Comparison of ENCODE assay signal across 1 cellular context in the genomic region with DNA sequence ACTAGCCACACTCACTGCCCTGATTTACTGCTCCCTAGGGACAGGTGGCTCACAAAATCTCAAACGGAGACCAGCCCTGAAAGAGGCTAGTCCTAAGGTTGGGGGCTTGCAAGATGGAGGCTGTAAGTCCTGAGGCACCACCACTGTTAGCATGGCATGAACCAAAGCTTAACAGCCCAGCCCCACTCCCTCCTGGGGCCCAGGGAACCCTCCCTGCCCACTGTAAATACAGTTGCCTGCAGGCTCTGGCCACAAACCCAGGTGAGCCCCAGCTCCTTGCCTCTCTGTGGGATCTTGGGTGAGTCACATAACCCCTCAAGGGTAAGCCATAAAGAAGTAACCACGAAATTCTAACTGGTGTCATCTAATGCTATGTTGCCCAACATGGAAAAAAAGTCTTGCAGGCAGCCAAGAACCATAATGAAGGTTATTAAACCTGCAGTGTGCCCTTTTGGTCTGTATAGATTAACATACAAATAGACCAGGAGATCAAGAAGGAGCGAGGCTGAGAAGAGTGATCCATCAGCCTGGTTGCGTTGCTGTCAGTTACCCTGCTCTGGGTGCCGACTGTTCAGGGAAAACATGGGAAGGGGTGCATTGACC.
TF ChIP-seq lines count a peak whose summit lies in the region.

No MANE protein-coding gene starts in this region.

TF ChIP-seq in HEK293, 187 proteins besides CTCF, POLR2A, EP300 and RAD21 (continued from another document):
- TF ChIP-seq SP7 (tag by site-specific recombination; IDR thresholded peaks at IDR 0.05) (peak; percentile 86), ZBTB17 (tag by site-specific recombination; IDR thresholded peaks at IDR 0.05) (peak; percentile 60)
